Comparison of ENCODE assay signal across 17 cellular contexts in genomic region chr1:62725981-62726588, GRCh38. TPM values are rescaled to one million over a fixed set of nuclear protein-coding genes. Genes with fewer than 3 reads are reported as not detected.
DNase-seq lines count a peak whose midpoint lies in the region; ATAC-seq and TF ChIP-seq lines count a peak whose summit lies in the region.
"Had no signal": no experiment of that assay in that cellular context is flagged by ENCODE, and none has a peak within 500 bp of the region (broad histone marks: within the 10 kb centered on the region; RNA-seq: fewer than 3 reads in every experiment).

No MANE protein-coding gene starts in this region.

- no peak overlapping the region for H3K4me3 ChIP-seq in endodermal cell (ENCODE audit: low read length)
- H3K4me3 ChIP-seq: A549, right lobe of liver had no signal

- H3K4me1 ChIP-seq in endodermal cell (ENCODE audit: control insufficient read depth, insufficient read depth, low read length), result peaks cover 13% of the 10 kb centered on the region
- H3K4me1 ChIP-seq: A549 had no signal

- no peaks in the 10 kb centered on the region for H3K36me3 ChIP-seq in endodermal cell (ENCODE audit: control insufficient read depth, insufficient read depth, low read length)
- H3K36me3 ChIP-seq: heart left ventricle, right lobe of liver had no signal

- no peaks in the 10 kb centered on the region for H3K9me3 Mint-ChIP-seq in endodermal cell
- no peaks in the 10 kb centered on the region for H3K9me3 Mint-ChIP-seq in neural crest cell
- H3K9me3 Mint-ChIP-seq: nephron had no signal

- H3K27me3 Mint-ChIP-seq in endodermal cell (ENCODE audit: insufficient read depth), result no peaks in the 10 kb centered on the region
- no peaks in the 10 kb centered on the region for H3K27me3 Mint-ChIP-seq in neural crest cell (ENCODE audit: low read depth)

- TF ChIP-seq CTCF in 22Rv1 (IDR thresholded peaks at IDR 0.05), result no peak
- TF ChIP-seq CTCF in endodermal cell (conservative IDR thresholded peaks at IDR 0.05), result no peak
- TF ChIP-seq CTCF in neural crest cell (conservative IDR thresholded peaks at IDR 0.05), result no peak

- WGBS in endodermal cell (ENCODE audit: insufficient coverage in 1 of 2, insufficient read length in 1 of 2), 2 experiments, result 83 to 93% methylated on average over 1 to 2 of the region's 2 CpGs

- TF ChIP-seq POLR2A in GM18505 (IDR thresholded peaks at IDR 0.05; ENCODE audit: borderline replicate concordance, extremely low read depth, insufficient read depth, insufficient read length), result no peak

- H3K9me3 ChIP-seq in endodermal cell (ENCODE audit: control insufficient read depth, low read length), result no peaks in the 10 kb centered on the region
- H3K9me3 ChIP-seq: A549, heart left ventricle, right lobe of liver had no signal

- H3K4me1 Mint-ChIP-seq in endodermal cell, result peaks cover 52% of the 10 kb centered on the region
- H3K4me1 Mint-ChIP-seq in neural crest cell, result peaks cover 69% of the 10 kb centered on the region

- no peak overlapping the region for H3K27ac Mint-ChIP-seq in endodermal cell
- H3K27ac Mint-ChIP-seq in neural crest cell (ENCODE audit: unreplicated experiment), result peak overlapping the region; percentile 64

- DNase-seq in NCI-H226 (peak; percentile 33), endodermal cell (no peak), neural crest cell (ENCODE audit: low read depth, low spot score) (no peak), NCI-H1092 (lab: John Stamatoyannopoulos, UW) (no peak)
- DNase-seq: activated CD8-positive, alpha-beta memory T cell treated with anti-CD3 and anti-CD28 coated beads for 24 hours; activated gamma-delta T cell treated with Interleukin-2 at 50 U/mL for 16 hours; heart left ventricle; left cardiac atrium; NCI-H1105 treated with DMSO at 0.1 percent for 48 hours; right lobe of liver; stimulated activated CD4-positive, alpha-beta T cell treated with anti-CD3 and anti-CD28 coated beads, Interleukin-4, amount 100 ng/mL, for 24 hours had no signal

- ATAC-seq in GM18505 (IDR thresholded peaks at IDR 0.05; ENCODE audit: unreplicated experiment), result no peak
- no peak for ATAC-seq in GM19328 (IDR thresholded peaks at IDR 0.05; ENCODE audit: unreplicated experiment)
- no peak for ATAC-seq in HG03159 (IDR thresholded peaks at IDR 0.05; ENCODE audit: unreplicated experiment)
- ATAC-seq: A549 had no signal

- H3K27ac ChIP-seq in 22Rv1 (peak overlapping the region; percentile 50), endodermal cell (ENCODE audit: low read depth, low read length) (peak overlapping the region; percentile 14)
- H3K27ac ChIP-seq: A549, right lobe of liver had no signal

- no peaks in the 10 kb centered on the region for H3K27me3 ChIP-seq in endodermal cell (ENCODE audit: control insufficient read depth, insufficient read depth, low read length, poor library complexity, severe bottlenecking)
- H3K27me3 ChIP-seq: right lobe of liver had no signal

- H3K9ac ChIP-seq in endodermal cell (ENCODE audit: extremely low read depth, low read length, poor library complexity, severe bottlenecking), result no peak overlapping the region

- H3K36me3 Mint-ChIP-seq in endodermal cell (ENCODE audit: low read depth) (peaks cover 2% of the 10 kb centered on the region), neural crest cell (ENCODE audit: low read depth) (no peaks in the 10 kb centered on the region)

- H3K4me3 Mint-ChIP-seq in endodermal cell (no peak overlapping the region), neural crest cell (peak overlapping the region; percentile 48)
- H3K4me3 Mint-ChIP-seq: nephron had no signal

RNA-seq across cellular contexts. Expression of gene DOCK7, which starts 37.9 kb away (rescaled TPM):
- total RNA-seq in endodermal cell (10 to 100 TPM; 66.8 to 72.8 TPM), neural crest cell (79.8 and 92.0 TPM in 2 replicates)
- 49.4 TPM for polyA plus RNA-seq in endodermal cell (2013, experiment 1 of 2)
- polyA plus RNA-seq in endodermal cell (2013, experiment 2 of 2), result 51.3 TPM

RNA-seq across cellular contexts. Expression of gene ATG4C, which starts 57.8 kb away (rescaled TPM):
- total RNA-seq in endodermal cell (10 to 100 TPM; 23.8 to 32.8 TPM), neural crest cell (13.2 and 14.5 TPM in 2 replicates)
- 17.1 TPM for polyA plus RNA-seq in endodermal cell (2013, experiment 1 of 2)
- 13.0 TPM for polyA plus RNA-seq in endodermal cell (2013, experiment 2 of 2)
